8 cellular contexts compared by ENCODE assay signal in genomic region chr5:107670028-107670926, GRCh38. TPM values are rescaled to one million over a fixed set of nuclear protein-coding genes. Genes with fewer than 3 reads are reported as not detected.
DNase-seq lines count a peak whose midpoint lies in the region; ATAC-seq and TF ChIP-seq lines count a peak whose summit lies in the region.

No MANE protein-coding gene starts in this region.

- H3K4me3 ChIP-seq in MG63 (peak overlapping the region; percentile 59), heart left ventricle (peak overlapping the region; percentile 48 to 79 (median 64)), rectal smooth muscle tissue (ENCODE audit: low read length) (peak overlapping the region; percentile 85)

- no peaks in the 10 kb centered on the region for H3K36me3 Mint-ChIP-seq in activated T-helper 2 cell treated with anti-CD3 and anti-CD28 coated beads, Interferon-gamma antibody, Interleukin-2, Interleukin-4, amounts not matched to agents 10 μg/mL and 5 μg/mL and 100 μg/mL, durations not matched to agents 14 hours and 24 hours and 36 hours (ENCODE audit: low read depth)

- H3K4me1 Mint-ChIP-seq in activated T-helper 2 cell treated with anti-CD3 and anti-CD28 coated beads, Interferon-gamma antibody, Interleukin-2, Interleukin-4, amounts not matched to agents 10 μg/mL and 5 μg/mL and 100 μg/mL, durations not matched to agents 14 hours and 24 hours and 36 hours (ENCODE audit: low read depth) = peaks cover 22% of the 10 kb centered on the region

- TF ChIP-seq POLR2A in heart left ventricle (IDR thresholded peaks at IDR 0.05) = no peak

- peak overlapping the region; percentile 54 to 93 (median 87) for H3K27ac ChIP-seq in heart left ventricle
- H3K27ac ChIP-seq in rectal smooth muscle tissue (ENCODE audit: low read depth, low read length) = peak overlapping the region; percentile 52

- no peak overlapping the region for H3K9ac ChIP-seq in rectal smooth muscle tissue (ENCODE audit: low read length)

- WGBS in heart left ventricle, 4 donors = 0 to 1% (median 1%) methylated on average over 49 to 79 of the region's 79 CpGs

- TF ChIP-seq CTCF in heart left ventricle (IDR thresholded peaks at IDR 0.05) = peak in 1 of 12 donors; percentile 12

- no peaks in the 10 kb centered on the region for H3K36me3 ChIP-seq in MG63
- H3K36me3 ChIP-seq in heart left ventricle = no peaks in the 10 kb centered on the region
- H3K36me3 ChIP-seq in rectal smooth muscle tissue (ENCODE audit: control insufficient read depth, insufficient read depth, low read length) = no peaks in the 10 kb centered on the region

- no peak overlapping the region for H3K27ac Mint-ChIP-seq in activated T-helper 2 cell treated with anti-CD3 and anti-CD28 coated beads, Interferon-gamma antibody, Interleukin-2, Interleukin-4, amounts not matched to agents 10 μg/mL and 5 μg/mL and 100 μg/mL, durations not matched to agents 14 hours and 24 hours and 36 hours

- H3K9me3 Mint-ChIP-seq in activated T-helper 2 cell treated with anti-CD3 and anti-CD28 coated beads, Interferon-gamma antibody, Interleukin-2, Interleukin-4, amounts not matched to agents 10 μg/mL and 5 μg/mL and 100 μg/mL, durations not matched to agents 14 hours and 24 hours and 36 hours = no peaks in the 10 kb centered on the region

- H3K27me3 Mint-ChIP-seq in activated T-helper 2 cell treated with anti-CD3 and anti-CD28 coated beads, Interferon-gamma antibody, Interleukin-2, Interleukin-4, amounts not matched to agents 10 μg/mL and 5 μg/mL and 100 μg/mL, durations not matched to agents 14 hours and 24 hours and 36 hours (ENCODE audit: low read depth) = peaks cover 77% of the 10 kb centered on the region

- no peaks in the 10 kb centered on the region for H3K9me3 ChIP-seq in MG63
- no peaks in the 10 kb centered on the region for H3K9me3 ChIP-seq in heart left ventricle

- H3K4me3 Mint-ChIP-seq in activated T-helper 2 cell treated with anti-CD3 and anti-CD28 coated beads, Interferon-gamma antibody, Interleukin-2, Interleukin-4, amounts not matched to agents 10 μg/mL and 5 μg/mL and 100 μg/mL, durations not matched to agents 14 hours and 24 hours and 36 hours (ENCODE audit: low read depth) = peak overlapping the region; percentile 70

- intact Hi-C loops in Right ventricle myocardium inferior (cut with DNase I) = loop anchor here (5.0 to 10.0 kb wide), 6 partner anchors 113 to 758 kb away; no protein-coding TSS in a partner anchor
- intact Hi-C loops in cardiac septum (cut with DNase I) = loop anchor here (2.0 to 10.0 kb wide), 8 partner anchors 97 to 615 kb away; no protein-coding TSS in a partner anchor
- intact Hi-C loops in activated T-helper 2 cell treated with anti-CD3 and anti-CD28 coated beads, Interferon-gamma antibody, Interleukin-2, Interleukin-4, amounts not matched to agents 10 μg/mL and 5 μg/mL and 100 μg/mL, durations not matched to agents 14 hours and 24 hours and 36 hours (cut with micrococcal nuclease) = loop anchor here (5.0 kb wide), 2 partner anchors 98 to 247 kb away; no protein-coding TSS in a partner anchor
- intact Hi-C loops in heart left ventricle (cut with DNase I) = loop anchor here in 9 of 10 donors (5.0 to 10.0 kb wide), 14 partner anchors 68 to 1405 kb away; no protein-coding TSS in a partner anchor

- peaks cover 0 to 41% (median 12%) of the 10 kb centered on the region in 12 donors for H3K4me1 ChIP-seq in heart left ventricle
- H3K4me1 ChIP-seq in rectal smooth muscle tissue (ENCODE audit: control insufficient read depth, insufficient read depth, low read length) = no peaks in the 10 kb centered on the region

- DNase-seq in Right ventricle myocardium inferior (ENCODE audit: missing footprints) (peak; percentile 52), cardiac septum (ENCODE audit: low spot score) (no peak), MG63 (peak; percentile 59), heart left ventricle (peak; percentile 23 to 62 (median 37)), middle frontal gyrus (ENCODE audit: extremely low spot score, low spot score) (no peak)
- no peak for DNase-seq in activated T-helper 2 cell treated with anti-CD3 and anti-CD28 coated beads, Interferon-gamma antibody, Interleukin-2, Interleukin-4, amounts not matched to agents 10 μg/mL and 5 μg/mL and 100 μg/mL, durations not matched to agents 14 hours and 24 hours and 36 hours (ENCODE audit: low spot score)

- H3K27me3 ChIP-seq in MG63 (peaks cover 16% of the 10 kb centered on the region), heart left ventricle (peaks cover 0 to 79% (median 19%) of the 10 kb centered on the region in 9 donors), rectal smooth muscle tissue (ENCODE audit: control insufficient read depth, insufficient read depth, low read length) (no peaks in the 10 kb centered on the region)

- ATAC-seq in Right ventricle myocardium inferior = no peak
- ATAC-seq in heart left ventricle = peak in 2 of 4 donors; percentile 6
- ATAC-seq in HG02884 (IDR thresholded peaks at IDR 0.05; ENCODE audit: unreplicated experiment) = no peak

RNA-seq across cellular contexts. Expression of gene EFNA5, which starts 0.5 kb away (rescaled TPM):
- total RNA-seq in Right ventricle myocardium inferior (28.5 TPM), cardiac septum (40.9 TPM), heart left ventricle (10 to 100 TPM; 20.9 to 58.4 (median 31.0) TPM)
- total RNA-seq in MG63 (2014; rRNA removed; shearing (Covaris generic); ENCODE audit: low replicate concordance) = 0.56 and 0.79 TPM in 2 replicates
- total RNA-seq in activated T-helper 2 cell treated with anti-CD3 and anti-CD28 coated beads, Interferon-gamma antibody, Interleukin-2, Interleukin-4, amounts not matched to agents 10 μg/mL and 5 μg/mL and 100 μg/mL, durations not matched to agents 14 hours and 24 hours and 36 hours = 0.32 TPM in 1 of 2 replicates, not detected in the other
- 10 to 100 TPM in 1 of 2 donors, 1 to 10 TPM in 1; 6.1 to 19.0 TPM for polyA plus RNA-seq in heart left ventricle

Comparison
In these comparisons a context has a peak if more than half of its experiments do, and no peak if none do; other contexts are left out.
1. DNase-seq: peak in Right ventricle myocardium inferior (single experiment), MG63 (single experiment) and heart left ventricle (5 of 5); none in cardiac septum (single experiment), activated T-helper 2 cell treated with anti-CD3 and anti-CD28 coated beads, Interferon-gamma antibody, Interleukin-2, Interleukin-4, amounts not matched to agents 10 μg/mL and 5 μg/mL and 100 μg/mL, durations not matched to agents 14 hours and 24 hours and 36 hours (single experiment) and middle frontal gyrus (single experiment).
2. RNA of gene EFNA5, which starts 0.5 kb away (total RNA-seq): 40.9 TPM in cardiac septum (single experiment), 20.9 to 58.4 TPM in heart left ventricle and 28.5 TPM in Right ventricle myocardium inferior (single experiment); 0.56 to 0.79 TPM in MG63 and 0.32 TPM in activated T-helper 2 cell treated with anti-CD3 and anti-CD28 coated beads, Interferon-gamma antibody, Interleukin-2, Interleukin-4, amounts not matched to agents 10 μg/mL and 5 μg/mL and 100 μg/mL, durations not matched to agents 14 hours and 24 hours and 36 hours; every median in the first group is over 10 times any median in the second.
3. Peak in every context shown above with its lines, with median percentiles within 50 percentile points of each other: H3K4me3 ChIP-seq.